ENCODE assay signal across 27 cellular contexts in genomic region chr14:81331229-81332026, GRCh38.
A peak's percentile ranks its signal among the peaks of the same experiment; 100 is the strongest.
DNase-seq lines count a peak whose midpoint lies in the region; ATAC-seq, FAIRE-seq and TF ChIP-seq lines count a peak whose summit lies in the region.
"Had no signal": no experiment of that assay in that cellular context is flagged by ENCODE, and none has a peak within 500 bp of the region (broad histone marks: within the 10 kb centered on the region; RNA-seq: fewer than 3 reads in every experiment).

No MANE protein-coding gene starts in this region.

- peak overlapping the region; percentile 16; the same call in 1 of the 2 replicates for H3K27ac ChIP-seq in C4-2B
- H3K27ac ChIP-seq in PC-3 (ENCODE audit: low read length): no peak overlapping the region
- H3K27ac ChIP-seq: heart right ventricle had no signal

- H3K4me1 Mint-ChIP-seq in nephron progenitor cell: peaks cover 27% of the 10 kb centered on the region
- H3K4me1 Mint-ChIP-seq in activated T-cell treated with anti-CD3 and anti-CD28 coated beads, Interleukin-2, amount 50 U/mL, for 24 hours (ENCODE audit: low read depth): no peaks in the 10 kb centered on the region
- H3K4me1 Mint-ChIP-seq: activated B cell treated with CpG ODN at 0.5 μM for 24 hours; CD4-positive, CD25-positive, alpha-beta regulatory T cell; nephron had no signal

- no peak for DNase-seq in PC-3
- DNase-seq in nephron progenitor cell: no peak
- DNase-seq in activated T-cell treated with anti-CD3 and anti-CD28 coated beads, Interleukin-2, amount 50 U/mL, for 24 hours: no peak
- DNase-seq in activated CD4-positive, alpha-beta T cell treated with anti-CD3 and anti-CD28 coated beads, Interleukin-2, amount 50 U/mL, for 1 hour: no peak
- DNase-seq: activated B cell treated with CpG ODN at 0.5 μM for 24 hours; activated CD8-positive, alpha-beta memory T cell treated with anti-CD3 and anti-CD28 coated beads for 24 hours; CD4-positive, CD25-positive, alpha-beta regulatory T cell; DMS79 treated with DMSO at 0.1 percent for 48 hours; effector CD4-positive, alpha-beta T cell; heart right ventricle; kidney; mesendoderm; NCI-H1436 treated with DMSO at 0.1 percent for 48 hours; NCI-H446 treated with DMSO at 0.1 percent for 48 hours; SHP77; stimulated activated CD4-positive, alpha-beta T cell treated with anti-CD3 and anti-CD28 coated beads, Interleukin-15, amount 100 ng/mL, for 24 hours; stimulated activated naive CD4-positive, alpha-beta T cell; T-helper 1 cell had no signal

- ATAC-seq in PC-3: peak; percentile 54
- ATAC-seq in GM18868 (IDR thresholded peaks at IDR 0.05; ENCODE audit: unreplicated experiment): no peak
- ATAC-seq in HG03108 (IDR thresholded peaks at IDR 0.05; ENCODE audit: unreplicated experiment): no peak
- ATAC-seq: heart right ventricle, HepG2 had no signal

- peaks cover 5% of the 10 kb centered on the region for H3K4me1 ChIP-seq in PC-3 (ENCODE audit: insufficient read depth, low read length)
- H3K4me1 ChIP-seq: heart right ventricle had no signal

- H3K4me2 ChIP-seq in PC-3 (ENCODE audit: low read length): no peak overlapping the region

- intact Hi-C loops in PC-3 (cut with micrococcal nuclease): no loop called here

- H4K20me1 ChIP-seq in PC-3 (ENCODE audit: low read length): no peaks in the 10 kb centered on the region

- peak; percentile 61 for FAIRE-seq in endometrium (lab: Jason Lieb, UNC)
- FAIRE-seq: H1, HepG2, kidney had no signal

- no peak overlapping the region for H3K9ac ChIP-seq in PC-3 (ENCODE audit: low read length)

- H3K36me3 Mint-ChIP-seq in nephron progenitor cell (ENCODE audit: low read depth): no peaks in the 10 kb centered on the region
- no peaks in the 10 kb centered on the region for H3K36me3 Mint-ChIP-seq in activated T-cell treated with anti-CD3 and anti-CD28 coated beads, Interleukin-2, amount 50 U/mL, for 24 hours (ENCODE audit: low read depth)
- H3K36me3 Mint-ChIP-seq: CD4-positive, CD25-positive, alpha-beta regulatory T cell had no signal

- no peaks in the 10 kb centered on the region for H3K9me2 ChIP-seq in PC-3 (replicated peaks; ENCODE audit: low read length)

- H3K79me2 ChIP-seq in PC-3 (ENCODE audit: low read length): no peaks in the 10 kb centered on the region

- POLR2A ChIA-PET in PC-3 (lab: Charles Lee; ENCODE audit: unreplicated experiment): no interaction called here

- H3K27me3 ChIP-seq in PC-3 (ENCODE audit: low read length): no peaks in the 10 kb centered on the region
- H3K27me3 ChIP-seq: heart right ventricle, tibial nerve had no signal

- H3K27me3 Mint-ChIP-seq in nephron progenitor cell (ENCODE audit: low read depth, poor library complexity): peaks cover 5% of the 10 kb centered on the region
- peaks cover 10% of the 10 kb centered on the region for H3K27me3 Mint-ChIP-seq in activated T-cell treated with anti-CD3 and anti-CD28 coated beads, Interleukin-2, amount 50 U/mL, for 24 hours

- TF ChIP-seq CTCF in C4-2B (conservative IDR thresholded peaks at IDR 0.05): no peak
- TF ChIP-seq CTCF in PC-3 (conservative IDR thresholded peaks at IDR 0.05; ENCODE audit: low read depth, low read length): no peak
- no peak for TF ChIP-seq CTCF in nephron progenitor cell (IDR thresholded peaks at IDR 0.05)

- H3K27ac Mint-ChIP-seq in nephron progenitor cell: peak overlapping the region; percentile 23
- H3K27ac Mint-ChIP-seq in activated T-cell treated with anti-CD3 and anti-CD28 coated beads, Interleukin-2, amount 50 U/mL, for 24 hours: no peak overlapping the region
- H3K27ac Mint-ChIP-seq: activated B cell treated with CpG ODN at 0.5 μM for 24 hours; activated T-helper 1 cell treated with anti-CD3 and anti-CD28 coated beads, Interleukin-12 subunit alpha, Interleukin-12 subunit beta, Interleukin-2, Interleukin-4 antibody, amounts not matched to agents 30 ng/mL and 10 ng/mL and 1 ng/mL, durations not matched to agents 14 hours and 24 hours and 36 hours had no signal

- CTCF ChIA-PET in PC-3 (lab: Charles Lee): no interaction called here

- H3K9me3 ChIP-seq in PC-3 (ENCODE audit: low read length): no peaks in the 10 kb centered on the region
- H3K9me3 ChIP-seq: heart right ventricle, tibial nerve had no signal

- H2AFZ ChIP-seq in PC-3 (ENCODE audit: low read length): no peak overlapping the region

- no peak overlapping the region for H3K4me3 ChIP-seq in PC-3 (ENCODE audit: low read length)
- H3K4me3 ChIP-seq: heart right ventricle, tibial nerve had no signal

- BruUV-seq in PC-3 (replicated peaks; lab: Mats Ljungman, UMichigan): no TSS peak

- H3F3A ChIP-seq in PC-3 (ENCODE audit: low read length, unreplicated experiment): no peaks in the 10 kb centered on the region

- no peaks in the 10 kb centered on the region for H3K9me3 Mint-ChIP-seq in nephron progenitor cell
- H3K9me3 Mint-ChIP-seq in activated T-cell treated with anti-CD3 and anti-CD28 coated beads, Interleukin-2, amount 50 U/mL, for 24 hours: no peaks in the 10 kb centered on the region
- H3K9me3 Mint-ChIP-seq: activated B cell treated with CpG ODN at 0.5 μM for 24 hours; activated T-helper 1 cell treated with anti-CD3 and anti-CD28 coated beads, Interleukin-12 subunit alpha, Interleukin-12 subunit beta, Interleukin-2, Interleukin-4 antibody, amounts not matched to agents 30 ng/mL and 10 ng/mL and 1 ng/mL, durations not matched to agents 14 hours and 24 hours and 36 hours; nephron had no signal

- no peaks in the 10 kb centered on the region for H3K36me3 ChIP-seq in PC-3 (ENCODE audit: low read depth, low read length)
- H3K36me3 ChIP-seq: heart right ventricle, tibial nerve had no signal

- H3K4me3 Mint-ChIP-seq in nephron progenitor cell: no peak overlapping the region
- no peak overlapping the region for H3K4me3 Mint-ChIP-seq in activated T-cell treated with anti-CD3 and anti-CD28 coated beads, Interleukin-2, amount 50 U/mL, for 24 hours
- H3K4me3 Mint-ChIP-seq: activated B cell treated with CpG ODN at 0.5 μM for 24 hours; activated T-helper 1 cell treated with anti-CD3 and anti-CD28 coated beads, Interleukin-12 subunit alpha, Interleukin-12 subunit beta, Interleukin-2, Interleukin-4 antibody, amounts not matched to agents 30 ng/mL and 10 ng/mL and 1 ng/mL, durations not matched to agents 14 hours and 24 hours and 36 hours; CD4-positive, CD25-positive, alpha-beta regulatory T cell; nephron had no signal
